ENCODE assay signal across 5 cellular contexts in the genomic region with DNA sequence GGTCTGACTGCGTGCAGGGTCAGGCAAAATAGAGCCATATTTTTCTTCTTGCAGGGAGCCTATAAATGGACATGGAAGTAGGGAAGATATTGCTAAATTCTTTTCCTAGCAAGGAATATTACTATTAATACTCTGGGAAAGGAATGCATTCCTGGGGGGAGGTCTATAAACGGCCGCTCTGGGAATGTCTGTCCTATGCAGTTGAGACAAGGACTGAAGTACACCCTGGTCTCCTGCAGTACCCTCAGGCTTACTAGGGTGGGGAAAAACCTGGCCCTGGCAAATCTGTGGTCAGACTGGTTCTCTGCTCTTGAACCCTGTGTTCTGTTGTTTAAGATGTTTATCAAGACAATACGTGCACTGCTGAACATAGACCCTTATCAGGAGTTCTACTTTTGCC. TPM values are rescaled to one million over a fixed set of nuclear protein-coding genes. Genes with fewer than 3 reads are reported as not detected.
"Had no signal": no experiment of that assay in that cellular context is flagged by ENCODE, and none has a peak within 500 bp of the region (broad histone marks: within the 10 kb centered on the region; RNA-seq: fewer than 3 reads in every experiment).

No MANE protein-coding gene starts in this region.

RNA-seq across cellular contexts. Expression of a gene that starts 3.1 kb away (rescaled TPM):
- total RNA-seq: M059J, PC-3, SJSA1 had no signal
- polyA plus RNA-seq: SK-N-SH had no signal

RNA-seq across cellular contexts. Expression of a gene that starts 21.3 kb away (rescaled TPM):
- total RNA-seq: M059J, PC-3, Right ventricle myocardium superior had no signal
- polyA plus RNA-seq: SK-N-SH had no signal
